1 cellular context compared by ENCODE assay signal in genomic region chrX:119693032-119693995, GRCh38.
TF ChIP-seq lines count a peak whose summit lies in the region.

Gene SEPTIN6 (minus strand): TSS chrX:119693168. CDS start chrX:119693105, 63 bp downstream.

TF ChIP-seq in HepG2, 621 proteins besides CTCF, POLR2A, EP300 and RAD21 (continued from another document and continues in another):
- peak; percentile 61; the same call in 1 of the 2 replicates for TF ChIP-seq PRDM15 (CRISPR knock-in tag; IDR thresholded peaks at IDR 0.05)
- no peak for TF ChIP-seq ZFP36L2 (CRISPR knock-in tag; IDR thresholded peaks at IDR 0.05)
- no peak for TF ChIP-seq SNAPC4 (CRISPR knock-in tag; IDR thresholded peaks at IDR 0.05)
- no peak for TF ChIP-seq HOMEZ (CRISPR knock-in tag; IDR thresholded peaks at IDR 0.05; ENCODE audit: low read depth)
- no peak for TF ChIP-seq ELK4 (CRISPR knock-in tag; IDR thresholded peaks at IDR 0.05; ENCODE audit: borderline replicate concordance)
- TF ChIP-seq ZSCAN29 (CRISPR knock-in tag; conservative IDR thresholded peaks at IDR 0.05) = no peak
- TF ChIP-seq CREB1 (IDR thresholded peaks at IDR 0.05) = 0 out of 2 replicates have a peak, but pooled peaks have one; percentile 14
- no peak for TF ChIP-seq CREB1 (CRISPR knock-in tag; IDR thresholded peaks at IDR 0.05)
- TF ChIP-seq ZNF598 (CRISPR knock-in tag; IDR thresholded peaks at IDR 0.05; ENCODE audit: borderline replicate concordance) = no peak
- peak; percentile 41 for TF ChIP-seq ASH2L (IDR thresholded peaks at IDR 0.05; ENCODE audit: insufficient read length, low read depth, low read length)
- TF ChIP-seq TEAD2 (CRISPR knock-in tag; IDR thresholded peaks at IDR 0.05) = no peak
- TF ChIP-seq RBFOX2 (IDR thresholded peaks at IDR 0.05; ENCODE audit: low read depth, low read length) = peak; percentile 60
- TF ChIP-seq RFX5 (IDR thresholded peaks at IDR 0.05; ENCODE audit: low read depth, low read length) = no peak
- no peak for TF ChIP-seq THAP8 (CRISPR knock-in tag; IDR thresholded peaks at IDR 0.05; ENCODE audit: borderline replicate concordance)
- no peak for TF ChIP-seq ZNF30 (CRISPR knock-in tag; IDR thresholded peaks at IDR 0.05)
- TF ChIP-seq PRPF4 (IDR thresholded peaks at IDR 0.05; ENCODE audit: low read depth, low read length, poor library complexity, severe bottlenecking) = no peak
- TF ChIP-seq PATZ1 (CRISPR knock-in tag; IDR thresholded peaks at IDR 0.05) = peak; percentile 93
- TF ChIP-seq BATF2 (CRISPR knock-in tag; IDR thresholded peaks at IDR 0.05) = no peak
- no peak for TF ChIP-seq RBM22 (optimal IDR thresholded peaks at IDR 0.05; ENCODE audit: low read length)
- TF ChIP-seq ZNF17 (CRISPR knock-in tag; IDR thresholded peaks at IDR 0.05) = no peak
- no peak for TF ChIP-seq CENPBD1 (CRISPR knock-in tag; IDR thresholded peaks at IDR 0.05; ENCODE audit: borderline replicate concordance, low read depth)
- peak; percentile 23; the same call in 1 of the 2 replicates for TF ChIP-seq FOXA3 (CRISPR knock-in tag; IDR thresholded peaks at IDR 0.05)
- TF ChIP-seq ZBTB3 (CRISPR knock-in tag; IDR thresholded peaks at IDR 0.05; ENCODE audit: borderline replicate concordance, low read depth) = no peak
- no peak for TF ChIP-seq TCF7L2 (IDR thresholded peaks at IDR 0.05; ENCODE audit: low read depth, low read length)
- no peak for TF ChIP-seq TCF7 (IDR thresholded peaks at IDR 0.05; ENCODE audit: low read depth)
- TF ChIP-seq ZSCAN20 (CRISPR knock-in tag; IDR thresholded peaks at IDR 0.05; ENCODE audit: borderline replicate concordance) = no peak
- TF ChIP-seq IRF9 (CRISPR knock-in tag; IDR thresholded peaks at IDR 0.05; ENCODE audit: borderline replicate concordance) = no peak
- TF ChIP-seq HNRNPUL1 (IDR thresholded peaks at IDR 0.05; ENCODE audit: low read depth, low read length) = no peak
- TF ChIP-seq ZNF253 (CRISPR knock-in tag; IDR thresholded peaks at IDR 0.05; ENCODE audit: borderline replicate concordance) = no peak
- TF ChIP-seq TFE3 (CRISPR knock-in tag; IDR thresholded peaks at IDR 0.05) = no peak
- TF ChIP-seq ZNF276 (CRISPR knock-in tag; IDR thresholded peaks at IDR 0.05; ENCODE audit: low read depth) = no peak
- no peak for TF ChIP-seq ZHX1 (CRISPR knock-in tag; IDR thresholded peaks at IDR 0.05; ENCODE audit: low read depth)
- TF ChIP-seq ZNF768 (CRISPR knock-in tag; IDR thresholded peaks at IDR 0.05) = no peak
